In genomic region chr10:112913255-112913654, GRCh38 we compare ENCODE assay signal across 21 cellular contexts. TPM values are rescaled to one million over a fixed set of nuclear protein-coding genes. Genes with fewer than 3 reads are reported as not detected.
DNase-seq lines count a peak whose midpoint lies in the region; ATAC-seq, FAIRE-seq and TF ChIP-seq lines count a peak whose summit lies in the region.
"Had no signal": no experiment of that assay in that cellular context is flagged by ENCODE, and none has a peak within 500 bp of the region (broad histone marks: within the 10 kb centered on the region; RNA-seq: fewer than 3 reads in every experiment).

No MANE protein-coding gene starts in this region.

- no peak for TF ChIP-seq RAD21 in K562 (CRISPR knock-in tag; conservative IDR thresholded peaks at IDR 0.05 in 1 of 2, IDR thresholded peaks at IDR 0.05 in 1 of 2)

- H3K36me3 ChIP-seq in K562 (ENCODE audit: control insufficient read depth, insufficient read depth, low read length) = no peaks in the 10 kb centered on the region
- no peaks in the 10 kb centered on the region for H3K36me3 ChIP-seq in transverse colon
- H3K36me3 ChIP-seq in lower lobe of right lung = no peaks in the 10 kb centered on the region
- H3K36me3 ChIP-seq: BE2C had no signal

- H3K9me3 ChIP-seq in K562 (replicated peaks; ENCODE audit: control insufficient read depth, insufficient read depth, low read depth, low read length) (no peaks in the 10 kb centered on the region), transverse colon (no peaks in the 10 kb centered on the region), lower lobe of right lung (no peaks in the 10 kb centered on the region)
- H3K9me3 ChIP-seq: BE2C had no signal

- H3K9me1 ChIP-seq in K562 (ENCODE audit: control insufficient read depth, insufficient read depth, low read length) = no peaks in the 10 kb centered on the region

- no peak for TF ChIP-seq CTCF in K562 (IDR thresholded peaks at IDR 0.05 in 2 of 3, conservative IDR thresholded peaks at IDR 0.05 in 1 of 3; ENCODE audit: insufficient read depth in 2 of 3, low read depth in 1 of 3, low read length in 3 of 3)
- no peak for TF ChIP-seq CTCF in transverse colon (IDR thresholded peaks at IDR 0.05)
- no peak for TF ChIP-seq CTCF in lower lobe of right lung (IDR thresholded peaks at IDR 0.05)

- DNase-seq in HTR-8/SVneo (ENCODE audit: insufficient read length, low spot score) = no peak
- DNase-seq in K562 (ENCODE audit: extremely low read depth in 1 of 4, low spot score in 3 of 4) = no peak
- peak; percentile 11 for DNase-seq in islet precursor cell
- no peak for DNase-seq in transverse colon
- DNase-seq in cerebellum (ENCODE audit: low spot score) = no peak
- DNase-seq in NCI-H69 (lab: John Stamatoyannopoulos, UW) = no peak
- DNase-seq in foreskin melanocyte = no peak
- no peak for DNase-seq in lower lobe of right lung
- DNase-seq: BE2C; C1 segment of cervical spinal cord; CD4-positive, CD25-positive, alpha-beta regulatory T cell; CD8-positive, alpha-beta memory T cell; COR-L47; DMS 273 treated with DMSO at 0.1 percent for 48 hours; DND-41; EL; GOT3; H7 had no signal

- WGBS in K562 (ENCODE audit: insufficient coverage, low coverage, missing lambda C conversion rate) = no CpG with 5 or more reads among the region's 1 CpG
- WGBS in transverse colon (ENCODE audit: low coverage in 1 of 2), 2 donors = 59% methylated on average over 1 of the region's 1 CpG; no CpG with 5 or more reads in 1 of the 2 donors

- H3K27ac ChIP-seq in K562 (ENCODE audit: extremely low read depth, low read depth, low read length) (no peak overlapping the region), transverse colon (peak overlapping the region; percentile 72 to 85 (median 84)), lower lobe of right lung (no peak overlapping the region)

- FAIRE-seq in HTR-8/SVneo (lab: Jason Lieb, UNC) = peak; percentile 52
- no peak for FAIRE-seq in K562 (lab: Jason Lieb, UNC)
- FAIRE-seq: GM12891, GM18507, HepG2 had no signal

- CTCF ChIA-PET in K562 (lab: Yijun Ruan, JAX; ENCODE audit: low intra/inter-chr PET ratio) = no interaction called here

- no peak overlapping the region for H2AFZ ChIP-seq in K562 (ENCODE audit: low read depth, low read length)

- no peak overlapping the region for H3K4me3 ChIP-seq in K562
- no peak overlapping the region for H3K4me3 ChIP-seq in transverse colon
- no peak overlapping the region for H3K4me3 ChIP-seq in lower lobe of right lung

- no peak overlapping the region for H3K9ac ChIP-seq in K562 (ENCODE audit: insufficient read depth in 1 of 2, low read depth in 2 of 2, low read length in 2 of 2)

- no peaks in the 10 kb centered on the region for H4K20me1 ChIP-seq in K562 (replicated peaks; ENCODE audit: control insufficient read depth, insufficient read depth, low read length)

- no peaks in the 10 kb centered on the region for H3K79me2 ChIP-seq in K562 (ENCODE audit: control insufficient read depth, insufficient read depth, low read length)

- intact Hi-C loops in K562 (cut with micrococcal nuclease) = no loop called here
- intact Hi-C loops in transverse colon (cut with DNase I; ENCODE audit: low total_unique reads) = no loop called here
- intact Hi-C loops in lower lobe of right lung (cut with DNase I) = no loop called here

- TF ChIP-seq EP300 in K562 (IDR thresholded peaks at IDR 0.05; ENCODE audit: low read length) (no peak), transverse colon (IDR thresholded peaks at IDR 0.05; ENCODE audit: low read depth) (no peak)

- in situ Hi-C loops in K562 (cut with MboI) = no loop called here
- in situ Hi-C loops in transverse colon (cut with MboI; ENCODE audit: low pct_ligation_motif_present in 1 of 4, low pct_unique_long_range_greater_than_20kb in 1 of 4, low sequenced_read_pairs in 3 of 4) = no loop called here

- POLR2A ChIA-PET in K562 (lab: Yijun Ruan, JAX) = no interaction called here

- ATAC-seq in K562 (no peak), lower lobe of right lung (no peak)
- ATAC-seq: HepG2 had no signal

- H3K27me3 ChIP-seq in K562 (ENCODE audit: control insufficient read depth in 2 of 2, insufficient read depth in 2 of 2, low read length in 2 of 2) (no peaks in the 10 kb centered on the region), transverse colon (no peaks in the 10 kb centered on the region), lower lobe of right lung (ENCODE audit: low read depth) (no peaks in the 10 kb centered on the region)
- H3K27me3 ChIP-seq: BE2C had no signal

- no TSS peak for BruUV-seq in K562 (replicated peaks; lab: Mats Ljungman, UMichigan)

- H3K4me1 ChIP-seq in K562 (replicated peaks in 1 of 2; ENCODE audit: control insufficient read depth in 2 of 2, insufficient read depth in 2 of 2, low read length in 2 of 2) = peaks cover 0 to 6% of the 10 kb centered on the region in 2 experiments; a peak in 3 of 5 replicates
- peaks cover 0 to 37% (median 6%) of the 10 kb centered on the region in 4 donors for H3K4me1 ChIP-seq in transverse colon
- H3K4me1 ChIP-seq in lower lobe of right lung = no peaks in the 10 kb centered on the region
- H3K4me1 ChIP-seq: BE2C had no signal

- TF ChIP-seq POLR2A in K562 (conservative IDR thresholded peaks at IDR 0.05) = no peak
- TF ChIP-seq POLR2A in transverse colon (IDR thresholded peaks at IDR 0.05) = no peak

- no peak overlapping the region for H3K4me2 ChIP-seq in K562 (ENCODE audit: insufficient read depth, low read length)

TF ChIP-seq in K562, 482 proteins besides CTCF, POLR2A, EP300 and RAD21:
- peak; percentile 90 for TF ChIP-seq EGR1 (conservative IDR thresholded peaks at IDR 0.05)
- TF ChIP-seq, protein P1, sequence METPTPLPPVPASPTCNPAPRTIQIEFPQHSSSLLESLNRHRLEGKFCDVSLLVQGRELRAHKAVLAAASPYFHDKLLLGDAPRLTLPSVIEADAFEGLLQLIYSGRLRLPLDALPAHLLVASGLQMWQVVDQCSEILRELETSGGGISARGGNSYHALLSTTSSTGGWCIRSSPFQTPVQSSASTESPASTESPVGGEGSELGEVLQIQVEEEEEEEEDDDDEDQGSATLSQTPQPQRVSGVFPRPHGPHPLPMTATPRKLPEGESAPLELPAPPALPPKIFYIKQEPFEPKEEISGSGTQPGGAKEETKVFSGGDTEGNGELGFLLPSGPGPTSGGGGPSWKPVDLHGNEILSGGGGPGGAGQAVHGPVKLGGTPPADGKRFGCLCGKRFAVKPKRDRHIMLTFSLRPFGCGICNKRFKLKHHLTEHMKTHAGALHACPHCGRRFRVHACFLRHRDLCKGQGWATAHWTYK (CRISPR knock-in tag; IDR thresholded peaks at IDR 0.05) = no peak

RNA-seq across cellular contexts. Expression of gene TCF7L2, which starts 36.8 kb away (rescaled TPM):
- 1.9 and 4.4 TPM in 2 replicates for total RNA-seq in K562 (2011; cell fraction: chromatin; rRNA removed; ENCODE audit: low replicate concordance)
- total RNA-seq in K562 (2011; cell fraction: nucleolus; rRNA removed) = 2.4 and 3.0 TPM in 2 replicates
- 1.9 and 2.7 TPM in 2 replicates for total RNA-seq in K562 (2011; cell fraction: nucleoplasm; rRNA removed)
- total RNA-seq in K562 (2014; rRNA removed) (0.32 and 0.41 TPM in 2 replicates), K562 (2014; rRNA removed; fragmentation: Illumina TruSeq; extraction: Trizol) (0.48 and 0.80 TPM in 2 replicates), K562 (2015; rRNA removed; fragmentation: Illumina TruSeq; extraction: Trizol) (0.68 and 1.2 TPM in 2 replicates), K562 (2021) (2.0 and 2.8 TPM in 2 replicates), transverse colon (100 to 1,000 TPM in 3 of 4 donors, 10 to 100 TPM in 1; 84.6 to 249 (median 137) TPM), cerebellum (6.5 TPM), lower lobe of right lung (71.2 TPM)
- polyA plus RNA-seq in K562 (2011; rRNA removed) (0.42 and 0.53 TPM in 2 replicates), K562 (2014; fragmentation: Illumina TruSeq; extraction: Trizol) (2.1 and 2.4 TPM in 2 replicates), K562 (2014; fragmentation: Nextera tagmentation; extraction: Ambion mirVana) (under 1 TPM; 0.52 to 0.92 TPM), K562 (2014; rRNA removed) (0.39 and 1.4 TPM in 2 replicates)
- 0.15 and 0.35 TPM in 2 replicates for polyA plus RNA-seq in K562 (2011; cell fraction: cytosol; rRNA removed)
- polyA plus RNA-seq in K562 (2011; cell fraction: nucleus; rRNA removed) = 1.6 and 2.2 TPM in 2 replicates
- polyA plus RNA-seq in K562 (2012) = 1.4 and 2.2 TPM in 2 replicates
- polyA minus RNA-seq in K562 (2011; rRNA and poly(A)+ RNA removed) = 0.25 and 0.69 TPM in 2 replicates
- polyA minus RNA-seq in K562 (2011; cell fraction: cytosol; rRNA and poly(A)+ RNA removed) = 0.91 and 1.5 TPM in 2 replicates
- polyA minus RNA-seq in K562 (2011; cell fraction: nucleus; rRNA and poly(A)+ RNA removed) = 1.6 and 2.4 TPM in 2 replicates

Comparison
In these comparisons a context has a peak if more than half of its experiments do, and no peak if none do; other contexts are left out.
1. H3K27ac ChIP-seq: peak in transverse colon (4 of 4); none in K562 (single experiment) and lower lobe of right lung (single experiment).